Comparison of ENCODE assay signal across 9 cellular contexts in the genomic region with DNA sequence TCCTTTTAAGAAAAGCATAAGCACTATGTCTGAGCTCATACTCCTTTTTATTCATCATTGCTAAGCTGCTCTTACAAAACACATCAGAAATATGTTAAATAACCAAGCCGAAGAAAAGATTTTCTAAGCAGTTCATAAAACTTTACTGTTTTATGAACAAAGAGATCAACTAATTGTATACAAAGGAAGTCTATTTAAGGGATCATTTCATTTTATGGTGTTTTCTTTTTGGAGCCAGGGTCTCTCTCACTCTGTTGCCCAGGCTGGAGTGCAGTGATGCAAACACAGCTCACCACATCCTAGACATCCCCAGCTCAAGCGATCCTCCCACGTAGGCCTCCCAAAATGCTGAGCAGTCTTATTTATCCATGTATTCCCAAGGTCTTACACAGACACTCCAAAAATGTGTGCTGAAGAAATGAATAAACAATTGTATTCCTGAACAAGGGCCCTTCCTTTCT. TPM values are rescaled to one million over a fixed set of nuclear protein-coding genes. Genes with fewer than 3 reads are reported as not detected.
DNase-seq lines count a peak whose midpoint lies in the region; ATAC-seq and FAIRE-seq lines count a peak whose summit lies in the region.
"Had no signal": no experiment of that assay in that cellular context is flagged by ENCODE, and none has a peak within 500 bp of the region (broad histone marks: within the 10 kb centered on the region; RNA-seq: fewer than 3 reads in every experiment).

No MANE protein-coding gene starts in this region.

- DNase-seq in AG08396 (ENCODE audit: low spot score) (peak; percentile 28), NCI-H226 (peak; percentile 72), occipital lobe (lab: John Stamatoyannopoulos, UW) (peak; percentile 10), NCI-H526 treated with DMSO at 0.1 percent for 48 hours (lab: John Stamatoyannopoulos, UW) (no peak), NCI-H82 (lab: John Stamatoyannopoulos, UW) (no peak)
- DNase-seq: NCI-H748 treated with DMSO at 0.1 percent for 48 hours had no signal

- ATAC-seq in GM21737 (IDR thresholded peaks at IDR 0.05; ENCODE audit: unreplicated experiment) (no peak), GM21423 (IDR thresholded peaks at IDR 0.05; ENCODE audit: unreplicated experiment) (no peak)

- FAIRE-seq in endometrium (lab: Jason Lieb, UNC): peak; percentile 97

RNA-seq across cellular contexts. Expression of gene NUDT3, which starts 9.3 kb away (rescaled TPM):
- 116 TPM for total RNA-seq in occipital lobe

RNA-seq across cellular contexts. Expression of gene RPS10, which starts 42.7 kb away (rescaled TPM):
- total RNA-seq in occipital lobe: 1,021 TPM

Comparison
In these comparisons a context has a peak if more than half of its experiments do, and no peak if none do; other contexts are left out.
1. DNase-seq: peak in AG08396 (single experiment), NCI-H226 (single experiment) and occipital lobe (single experiment); none in NCI-H526 treated with DMSO at 0.1 percent for 48 hours (single experiment) and NCI-H82 (single experiment).